ENCODE assay signal across 16 cellular contexts in the genomic region with DNA sequence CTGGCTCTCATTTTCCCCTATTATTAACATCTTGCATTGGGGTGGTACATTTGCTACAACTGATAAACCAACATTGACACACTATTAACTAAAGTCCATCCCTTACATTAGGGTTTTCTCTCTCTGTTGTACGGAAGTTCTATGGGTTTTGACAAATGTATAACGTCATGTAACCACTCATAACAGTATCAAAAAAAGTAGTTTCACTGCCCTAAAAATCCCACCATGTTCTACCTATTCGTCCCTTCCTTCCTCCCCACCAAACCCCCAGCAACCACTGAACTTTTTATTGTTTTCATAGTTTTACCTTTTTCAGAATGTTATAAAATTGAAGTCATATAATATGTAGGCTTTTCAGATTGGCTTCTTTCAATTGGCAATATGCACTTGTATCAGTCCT.
DNase-seq lines count a peak whose midpoint lies in the region; ATAC-seq lines count a peak whose summit lies in the region.
"Had no signal": no experiment of that assay in that cellular context is flagged by ENCODE, and none has a peak within 500 bp of the region (broad histone marks: within the 10 kb centered on the region; RNA-seq: fewer than 3 reads in every experiment).

No MANE protein-coding gene starts in this region.

- no peak for DNase-seq in activated CD4-positive, CD25-positive, alpha-beta regulatory T cell treated with anti-CD3 and anti-CD28 coated beads, Interleukin-2, amount 50 U/mL, for 72 hours
- DNase-seq in stimulated activated naive CD8-positive, alpha-beta T cell treated with anti-CD3 and anti-CD28 coated beads, Interleukin-15, Interleukin-2, amounts not matched to agents 100 U/mL and 50 U/mL, for 24 hours = no peak
- DNase-seq in HuH-7.5 (ENCODE audit: low spot score) = no peak
- DNase-seq in MV-4-11 (lab: John Stamatoyannopoulos, UW) = no peak
- DNase-seq in GM19240 (ENCODE audit: insufficient read length, low spot score) = no peak
- DNase-seq: activated CD4-positive, alpha-beta T cell treated with anti-CD3 and anti-CD28 coated beads, Interleukin-2, amount 10 ng/mL, durations not matched to agents 24 days and 14 days; activated gamma-delta T cell; effector memory CD8-positive, alpha-beta T cell; H7; mesendoderm; NCI-H1417 treated with DMSO at 0.1 percent for 48 hours; NCI-H69; spleen had no signal

- ATAC-seq in activated CD4-positive, CD25-positive, alpha-beta regulatory T cell treated with anti-CD3 and anti-CD28 coated beads, Interleukin-2, amount 50 U/mL, for 24 hours = peak; percentile 55 to 62
- ATAC-seq in GM21528 (IDR thresholded peaks at IDR 0.05; ENCODE audit: low FRiP score, unreplicated experiment) (peak; percentile 57), HG03442 (IDR thresholded peaks at IDR 0.05; ENCODE audit: unreplicated experiment) (peak; percentile 61)
- ATAC-seq in stimulated activated naive CD8-positive, alpha-beta T cell treated with anti-CD3 and anti-CD28 coated beads, Interleukin-15, Interleukin-2, amounts not matched to agents 100 U/mL and 50 U/mL, for 24 hours = peak; percentile 64
- ATAC-seq: effector memory CD8-positive, alpha-beta T cell had no signal
